ENCODE assay signal across 22 cellular contexts in the genomic region with DNA sequence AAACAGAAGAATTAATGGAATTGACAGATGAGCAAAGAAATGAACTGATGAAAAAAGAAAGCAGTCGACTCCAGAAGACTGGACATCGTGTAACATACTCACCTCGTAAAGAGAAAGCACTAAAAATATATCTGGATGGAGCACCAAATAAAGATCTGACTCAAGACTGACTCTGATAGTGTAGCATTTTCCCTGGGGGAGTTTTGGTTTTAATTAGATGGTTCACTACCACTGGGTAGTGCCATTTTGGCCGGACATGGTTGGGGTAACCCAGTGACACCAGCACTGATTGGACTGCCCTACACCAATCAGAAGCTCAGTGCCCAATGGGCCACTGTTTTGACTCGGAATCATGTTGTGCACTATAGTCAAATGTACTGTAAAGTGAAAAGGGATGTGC. TPM values are rescaled to one million over a fixed set of nuclear protein-coding genes. Genes with fewer than 3 reads are reported as not detected.
"Had no signal": no experiment of that assay in that cellular context is flagged by ENCODE, and none has a peak within 500 bp of the region (broad histone marks: within the 10 kb centered on the region; RNA-seq: fewer than 3 reads in every experiment).

No MANE protein-coding gene starts in this region.

- H3K9me3 Mint-ChIP-seq: immature natural killer cell; naive thymus-derived CD4-positive, alpha-beta T cell; natural killer cell treated with Interleukin-12 subunit alpha and Interleukin-12 subunit beta and Interleukin-15 and Interleukin-18, amount 100 ng/mL, for 72 hours; stimulated activated memory B cell treated with anti-CD40 and anti-IgM and Interleukin-4, amounts not matched to agents 10 μg/mL and 1 μg/mL and 100 μg/mL, for 72 hours; stimulated activated naive CD8-positive, alpha-beta T cell treated with anti-CD3 and anti-CD28 coated beads, Interleukin-15, amount 100 ng/mL, for 72 hours; type B pancreatic cell had no signal

- DNase-seq: hypothalamus; immature natural killer cell; kidney; left colon; left lung; midbrain; mucosa of descending colon; naive thymus-derived CD4-positive, alpha-beta T cell; pancreas; posterior cingulate gyrus; right lobe of liver; stimulated activated CD4-positive, alpha-beta T cell treated with anti-CD3 and anti-CD28 coated beads, Interleukin-1b, Interleukin-23, amount 100 ng/mL, for 48 hours; stimulated activated CD4-positive, alpha-beta T cell treated with anti-CD3 and anti-CD28 coated beads, Interleukin-2, amount 100 ng/mL, for 48 hours; stimulated activated CD4-positive, alpha-beta T cell treated with anti-CD3 and anti-CD28 coated beads, Interleukin-4, amount 100 ng/mL, for 4 hours; stimulated activated CD8-positive, alpha-beta memory T cell treated with anti-CD3 and anti-CD28 coated beads, Interleukin-4, amount 100 ng/mL, for 48 hours; stimulated activated naive CD4-positive, alpha-beta T cell treated with Interleukin-2 at 50 U/mL for 16 hours; stimulated activated naive CD8-positive, alpha-beta T cell treated with anti-CD3 and anti-CD28 coated beads, Interleukin-15, amount 100 ng/mL, for 72 hours; substantia nigra; uterus had no signal

- H3K4me3 Mint-ChIP-seq: immature natural killer cell; naive thymus-derived CD4-positive, alpha-beta T cell; natural killer cell treated with Interleukin-12 subunit alpha and Interleukin-12 subunit beta and Interleukin-15 and Interleukin-18, amount 100 ng/mL, for 72 hours; stimulated activated memory B cell treated with anti-CD40 and anti-IgM and Interleukin-4, amounts not matched to agents 10 μg/mL and 1 μg/mL and 100 μg/mL, for 72 hours; stimulated activated naive CD8-positive, alpha-beta T cell treated with anti-CD3 and anti-CD28 coated beads, Interleukin-15, amount 100 ng/mL, for 72 hours; type B pancreatic cell had no signal

- H3K27ac Mint-ChIP-seq: stimulated activated memory B cell treated with anti-CD40 and anti-IgM and Interleukin-4, amounts not matched to agents 10 μg/mL and 1 μg/mL and 100 μg/mL, for 72 hours; type B pancreatic cell had no signal

- H3K27me3 Mint-ChIP-seq: naive thymus-derived CD4-positive, alpha-beta T cell; natural killer cell treated with Interleukin-12 subunit alpha and Interleukin-12 subunit beta and Interleukin-15 and Interleukin-18, amount 100 ng/mL, for 72 hours; stimulated activated memory B cell treated with anti-CD40 and anti-IgM and Interleukin-4, amounts not matched to agents 10 μg/mL and 1 μg/mL and 100 μg/mL, for 72 hours; stimulated activated naive CD8-positive, alpha-beta T cell treated with anti-CD3 and anti-CD28 coated beads, Interleukin-15, amount 100 ng/mL, for 72 hours; type B pancreatic cell had no signal

- ATAC-seq: left colon; left lung; mucosa of descending colon; naive thymus-derived CD4-positive, alpha-beta T cell; natural killer cell treated with Interleukin-12 subunit alpha and Interleukin-12 subunit beta and Interleukin-15 and Interleukin-18, amount 100 ng/mL, for 72 hours; pancreas; right lobe of liver; stimulated activated memory B cell treated with anti-CD40 and anti-IgM and Interleukin-4, amounts not matched to agents 10 μg/mL and 1 μg/mL and 100 μg/mL, for 72 hours; stimulated activated naive CD8-positive, alpha-beta T cell treated with anti-CD3 and anti-CD28 coated beads, Interleukin-15, amount 100 ng/mL, for 72 hours had no signal

RNA-seq across cellular contexts. Expression of a gene that starts 52.4 kb away (rescaled TPM):
- total RNA-seq: natural killer cell treated with Interleukin-12 subunit alpha and Interleukin-12 subunit beta and Interleukin-15 and Interleukin-18, amount 100 ng/mL, for 72 hours had no signal
